35 cellular contexts compared by ENCODE assay signal in the genomic region with DNA sequence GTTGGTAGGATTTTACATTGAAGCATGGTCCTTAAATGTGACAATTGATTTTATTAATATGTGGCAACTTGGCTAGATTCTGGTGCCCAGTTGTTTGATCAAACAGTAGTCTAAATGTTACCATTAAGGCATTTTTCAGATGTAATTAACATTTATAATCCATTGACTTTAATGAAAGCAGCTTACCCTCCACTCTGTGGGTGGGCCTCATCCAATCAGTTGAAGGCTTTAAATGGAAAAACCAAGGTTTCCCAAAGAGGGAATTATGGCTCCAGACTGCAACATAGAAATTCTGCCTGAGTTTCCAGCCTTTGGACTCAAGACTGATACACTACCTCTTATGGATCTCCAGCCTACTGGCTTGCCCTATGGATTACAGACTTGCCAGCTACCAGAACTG.
"Had no signal": no experiment of that assay in that cellular context is flagged by ENCODE, and none has a peak within 500 bp of the region (broad histone marks: within the 10 kb centered on the region; RNA-seq: fewer than 3 reads in every experiment).

No MANE protein-coding gene starts in this region.

- H3K4me3 ChIP-seq: MG63 had no signal

- H3K9me3 ChIP-seq: MG63 had no signal

- H3K36me3 ChIP-seq: MG63 had no signal

- H3K4me2 ChIP-seq: KMS-11 had no signal

- DNase-seq: Karpas-422, Kasumi-1, MG63, MM.1S, MV-4-11, NCI-H1048, NCI-H1092, NCI-H1092 treated with DMSO at 0.1 percent for 48 hours, NCI-H1105, NCI-H1105 treated with DMSO at 0.1 percent for 48 hours, NCI-H1417, NCI-H1417 treated with DMSO at 0.1 percent for 48 hours, NCI-H1436, NCI-H1436 treated with DMSO at 0.1 percent for 48 hours, NCI-H146, NCI-H1694, NCI-H1694 treated with DMSO at 0.1 percent for 48 hours, NCI-H187, NCI-H187 treated with DMSO at 0.1 percent for 48 hours, NCI-H1930, NCI-H2029, NCI-H2029 treated with DMSO at 0.1 percent for 48 hours, NCI-H2081, NCI-H2081 treated with DMSO at 0.1 percent for 48 hours, NCI-H2107, NCI-H2171, NCI-H2171 treated with DMSO at 0.1 percent for 48 hours, NCI-H2227 treated with DMSO at 0.1 percent for 48 hours, NCI-H226, NCI-H345, NCI-H446, NCI-H446 treated with DMSO at 0.1 percent for 48 hours, NCI-H510A, NCI-H510A treated with DMSO at 0.1 percent for 48 hours had no signal

- H3K27ac ChIP-seq: KMS-11 had no signal

- H3K27me3 ChIP-seq: MG63 had no signal

- H3K9ac ChIP-seq: KMS-11 had no signal
